In genomic region chr2:7034313-7034712, GRCh38 we compare ENCODE assay signal across 11 cellular contexts.
DNase-seq lines count a peak whose midpoint lies in the region; ATAC-seq and TF ChIP-seq lines count a peak whose summit lies in the region.
"Had no signal": no experiment of that assay in that cellular context is flagged by ENCODE, and none has a peak within 500 bp of the region (broad histone marks: within the 10 kb centered on the region; RNA-seq: fewer than 3 reads in every experiment).

No MANE protein-coding gene starts in this region.

- no peak overlapping the region for H3K4me3 ChIP-seq in fibroblast of mammary gland (ENCODE audit: control insufficient read depth, low read depth, low read length)

- H3K27me3 Mint-ChIP-seq in osteocyte (ENCODE audit: unreplicated experiment) = no peaks in the 10 kb centered on the region
- H3K27me3 Mint-ChIP-seq: activated CD4-positive, alpha-beta T cell treated with anti-CD3 and anti-CD28 coated beads for 36 hours had no signal

- H3K27ac Mint-ChIP-seq in osteocyte (ENCODE audit: unreplicated experiment) = no peak overlapping the region
- H3K27ac Mint-ChIP-seq: activated CD4-positive, alpha-beta T cell treated with anti-CD3 and anti-CD28 coated beads for 36 hours had no signal

- peak; percentile 30 for DNase-seq in DMS79 treated with DMSO at 0.1 percent for 48 hours (lab: John Stamatoyannopoulos, UW)
- no peak for DNase-seq in DMS79 (lab: John Stamatoyannopoulos, UW)
- DNase-seq in RPMI7951 (ENCODE audit: low read depth) = peak; percentile 15
- peak; percentile 40 for DNase-seq in fibroblast of mammary gland (ENCODE audit: low read depth)
- DNase-seq in osteocyte (ENCODE audit: extremely low spot score, unreplicated experiment) = no peak
- DNase-seq in NOMO-1 (lab: John Stamatoyannopoulos, UW; ENCODE audit: unreplicated experiment in 2 of 2) = no peak
- DNase-seq in hippocampal formation (lab: John Stamatoyannopoulos, UW) = no peak
- DNase-seq: activated CD4-positive, alpha-beta T cell treated with anti-CD3 and anti-CD28 coated beads for 36 hours; activated naive CD4-positive, alpha-beta T cell; GDM1 had no signal

- peaks cover 4% of the 10 kb centered on the region for H3K4me1 Mint-ChIP-seq in osteocyte (ENCODE audit: unreplicated experiment)

- H3K36me3 Mint-ChIP-seq in osteocyte (ENCODE audit: unreplicated experiment) = peaks cover 10% of the 10 kb centered on the region

- peak; percentile 25 for TF ChIP-seq CTCF in fibroblast of mammary gland (conservative IDR thresholded peaks at IDR 0.05; ENCODE audit: control insufficient read depth, insufficient read depth, low read depth, low read length)
- TF ChIP-seq CTCF in osteocyte (IDR thresholded peaks at IDR 0.05) = peak; percentile 46

- ATAC-seq in GM21367 (IDR thresholded peaks at IDR 0.05; ENCODE audit: unreplicated experiment) = no peak
- ATAC-seq: activated CD4-positive, alpha-beta T cell treated with anti-CD3 and anti-CD28 coated beads for 36 hours had no signal

- no peaks in the 10 kb centered on the region for H3K9me3 Mint-ChIP-seq in osteocyte (ENCODE audit: unreplicated experiment)

- no peak overlapping the region for H3K4me3 Mint-ChIP-seq in osteocyte (ENCODE audit: unreplicated experiment)
- H3K4me3 Mint-ChIP-seq: activated CD4-positive, alpha-beta T cell treated with anti-CD3 and anti-CD28 coated beads for 36 hours had no signal

Comparison
In these comparisons a context has a peak if more than half of its experiments do, and no peak if none do; other contexts are left out.
1. DNase-seq: peak in DMS79 treated with DMSO at 0.1 percent for 48 hours (single experiment), RPMI7951 (single experiment) and fibroblast of mammary gland (single experiment); none in DMS79 (single experiment), osteocyte (single experiment), NOMO-1 (0 of 2) and hippocampal formation (0 of 2).